In the genomic region with DNA sequence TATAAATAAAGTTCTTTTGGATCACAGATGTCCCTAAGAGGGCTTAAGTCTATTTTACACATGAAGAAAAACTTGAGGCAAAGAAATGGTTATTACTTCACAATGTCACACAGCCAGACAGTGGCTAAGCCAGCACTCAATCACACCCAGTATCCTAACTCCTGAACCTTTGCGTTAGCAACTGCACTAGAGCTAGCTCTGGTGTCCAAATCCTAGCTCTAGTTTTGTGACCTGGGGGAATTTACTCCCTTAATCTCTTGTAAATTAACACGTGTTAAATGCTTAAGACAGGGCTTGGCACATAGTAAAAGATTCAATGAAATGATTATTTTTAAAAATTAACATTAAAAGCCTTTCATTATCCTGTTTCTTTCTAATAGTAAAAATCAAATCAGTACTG, we compare ENCODE assay signal across 34 cellular contexts.
"Had no signal": no experiment of that assay in that cellular context is flagged by ENCODE, and none has a peak within 500 bp of the region (broad histone marks: within the 10 kb centered on the region; RNA-seq: fewer than 3 reads in every experiment).

No MANE protein-coding gene starts in this region.

- H3K4me2 ChIP-seq: SK-N-SH had no signal

- H3K4me1 Mint-ChIP-seq: activated CD4-positive, alpha-beta T cell treated with anti-CD3 and anti-CD28 coated beads for 36 hours; activated CD4-positive, alpha-beta T cell treated with anti-CD3 and anti-CD28 coated beads, Interleukin-2, amount 10 ng/mL, durations not matched to agents 7 days and 5 days; brain had no signal

- H3K27ac Mint-ChIP-seq: activated CD4-positive, alpha-beta memory T cell treated with anti-CD3 and anti-CD28 coated beads for 36 hours; activated CD4-positive, alpha-beta T cell treated with anti-CD3 and anti-CD28 coated beads for 36 hours; activated CD4-positive, alpha-beta T cell treated with anti-CD3 and anti-CD28 coated beads, Interleukin-2, amount 10 ng/mL, durations not matched to agents 7 days and 5 days; activated naive CD4-positive, alpha-beta T cell treated with anti-CD3 and anti-CD28 coated beads for 36 hours; activated naive CD4-positive, alpha-beta T cell treated with anti-CD3 and anti-CD28 coated beads, Interleukin-2, amount 50 U/mL, for 72 hours; activated T-helper 1 cell treated with anti-CD3 and anti-CD28 coated beads, Interleukin-12 subunit alpha, Interleukin-12 subunit beta, Interleukin-2, Interleukin-4 antibody, amounts not matched to agents 30 ng/mL and 10 ng/mL and 1 ng/mL, durations not matched to agents 14 hours and 24 hours and 36 hours; brain; T-helper 1 cell treated with Interleukin-12 subunit alpha and Interleukin-12 subunit beta and Interleukin-4 antibody, amounts not matched to agents 30 μg/mL and 1 μg/mL, for 36 hours; T-helper 2 cell treated with Interferon-gamma antibody and Interleukin-4, amounts not matched to agents 5 μg/mL and 100 μg/mL, for 36 hours had no signal

- H3K9me3 Mint-ChIP-seq: activated CD4-positive, alpha-beta memory T cell treated with anti-CD3 and anti-CD28 coated beads for 36 hours; activated CD4-positive, alpha-beta T cell treated with anti-CD3 and anti-CD28 coated beads, Interleukin-2, amount 10 ng/mL, durations not matched to agents 7 days and 5 days; activated naive CD4-positive, alpha-beta T cell treated with anti-CD3 and anti-CD28 coated beads for 36 hours; activated naive CD4-positive, alpha-beta T cell treated with anti-CD3 and anti-CD28 coated beads, Interleukin-2, amount 50 U/mL, for 72 hours; activated T-cell treated with anti-CD3 and anti-CD28 coated beads, Interleukin-2, amount 50 U/mL, for 4 hours; activated T-helper 1 cell treated with anti-CD3 and anti-CD28 coated beads, Interleukin-12 subunit alpha, Interleukin-12 subunit beta, Interleukin-2, Interleukin-4 antibody, amounts not matched to agents 30 ng/mL and 10 ng/mL and 1 ng/mL, durations not matched to agents 14 hours and 24 hours and 36 hours; brain; T-helper 1 cell treated with Interleukin-12 subunit alpha and Interleukin-12 subunit beta and Interleukin-4 antibody, amounts not matched to agents 30 μg/mL and 1 μg/mL, for 36 hours; T-helper 2 cell treated with Interferon-gamma antibody and Interleukin-4, amounts not matched to agents 5 μg/mL and 100 μg/mL, for 36 hours had no signal

- H3K27me3 ChIP-seq: adrenal gland, Peyer's patch, SJSA1 had no signal

- H3K9me3 ChIP-seq: adrenal gland, Peyer's patch, SJSA1, SK-N-SH had no signal

- DNase-seq: activated CD4-positive, alpha-beta memory T cell treated with anti-CD3 and anti-CD28 coated beads for 36 hours; activated CD4-positive, alpha-beta T cell treated with anti-CD3 and anti-CD28 coated beads for 36 hours; activated CD4-positive, alpha-beta T cell treated with anti-CD3 and anti-CD28 coated beads, Interleukin-2, amount 10 ng/mL, durations not matched to agents 7 days and 5 days; activated CD8-positive, alpha-beta memory T cell treated with anti-CD3 and anti-CD28 coated beads, Interleukin-2, amount 50 U/mL, for 4 hours; activated gamma-delta T cell treated with Interleukin-2 at 50 U/mL for 16 hours; activated naive CD4-positive, alpha-beta T cell treated with anti-CD3 and anti-CD28 coated beads for 36 hours; activated T-cell treated with anti-CD3 and anti-CD28 coated beads for 4 hours; activated T-cell treated with anti-CD3 and anti-CD28 coated beads, Interleukin-2, amount 50 U/mL, for 4 hours; adrenal gland; caudate nucleus; cerebellar nuclear complex; Karpas-422; NCI-H1105; NCI-H1417 treated with DMSO at 0.1 percent for 48 hours; NCI-H187 treated with DMSO at 0.1 percent for 48 hours; NCI-H2081; NCI-H2171 treated with DMSO at 0.1 percent for 48 hours; NCI-H2227 treated with DMSO at 0.1 percent for 48 hours; NCI-H446; NCI-H510A treated with DMSO at 0.1 percent for 48 hours; NCI-H526 treated with DMSO at 0.1 percent for 48 hours; NCI-H774; PC-3; Peyer's patch; RPMI8226; SHP77 treated with DMSO at 0.1 percent for 48 hours; SK-N-SH had no signal

- H3K4me3 ChIP-seq: adrenal gland, Peyer's patch, SJSA1 had no signal

- H3K4me3 Mint-ChIP-seq: activated CD4-positive, alpha-beta memory T cell treated with anti-CD3 and anti-CD28 coated beads for 36 hours; activated CD4-positive, alpha-beta T cell treated with anti-CD3 and anti-CD28 coated beads for 36 hours; activated CD4-positive, alpha-beta T cell treated with anti-CD3 and anti-CD28 coated beads, Interleukin-2, amount 10 ng/mL, durations not matched to agents 7 days and 5 days; activated naive CD4-positive, alpha-beta T cell treated with anti-CD3 and anti-CD28 coated beads for 36 hours; activated T-cell treated with anti-CD3 and anti-CD28 coated beads, Interleukin-2, amount 50 U/mL, for 4 hours; activated T-helper 1 cell treated with anti-CD3 and anti-CD28 coated beads, Interleukin-12 subunit alpha, Interleukin-12 subunit beta, Interleukin-2, Interleukin-4 antibody, amounts not matched to agents 30 ng/mL and 10 ng/mL and 1 ng/mL, durations not matched to agents 14 hours and 24 hours and 36 hours; brain; T-helper 1 cell treated with Interleukin-12 subunit alpha and Interleukin-12 subunit beta and Interleukin-4 antibody, amounts not matched to agents 30 μg/mL and 1 μg/mL, for 36 hours; T-helper 2 cell treated with Interferon-gamma antibody and Interleukin-4, amounts not matched to agents 5 μg/mL and 100 μg/mL, for 36 hours had no signal

- H3K27ac ChIP-seq: adrenal gland, Peyer's patch, SJSA1 had no signal

- H3K36me3 Mint-ChIP-seq: activated CD4-positive, alpha-beta memory T cell treated with anti-CD3 and anti-CD28 coated beads for 36 hours; activated naive CD4-positive, alpha-beta T cell treated with anti-CD3 and anti-CD28 coated beads, Interleukin-2, amount 50 U/mL, for 72 hours; brain had no signal

- H3K36me3 ChIP-seq: adrenal gland, Peyer's patch, SJSA1 had no signal

- ATAC-seq: activated CD4-positive, alpha-beta T cell treated with anti-CD3 and anti-CD28 coated beads for 36 hours; activated CD4-positive, CD25-positive, alpha-beta regulatory T cell treated with anti-CD3 and anti-CD28 coated beads, Interleukin-2, amount 50 U/mL, for 24 hours; activated naive CD4-positive, alpha-beta T cell treated with anti-CD3 and anti-CD28 coated beads, Interleukin-2, amount 50 U/mL, for 72 hours; activated T-cell treated with anti-CD3 and anti-CD28 coated beads, Interleukin-2, amount 50 U/mL, for 4 hours; PC-3 had no signal

- H3K27me3 Mint-ChIP-seq: activated CD4-positive, alpha-beta memory T cell treated with anti-CD3 and anti-CD28 coated beads for 36 hours; activated CD4-positive, alpha-beta T cell treated with anti-CD3 and anti-CD28 coated beads for 36 hours; activated CD4-positive, alpha-beta T cell treated with anti-CD3 and anti-CD28 coated beads, Interleukin-2, amount 10 ng/mL, durations not matched to agents 7 days and 5 days; brain had no signal

- H3K4me1 ChIP-seq: adrenal gland, Peyer's patch, SJSA1 had no signal

- H3K9ac ChIP-seq: SK-N-SH had no signal
